In genomic region chr4:71094201-71094600, GRCh38 we compare ENCODE assay signal across 14 cellular contexts.
DNase-seq lines count a peak whose midpoint lies in the region; ATAC-seq and TF ChIP-seq lines count a peak whose summit lies in the region.
"Had no signal": no experiment of that assay in that cellular context is flagged by ENCODE, and none has a peak within 500 bp of the region (broad histone marks: within the 10 kb centered on the region; RNA-seq: fewer than 3 reads in every experiment).

No MANE protein-coding gene starts in this region.

- H3K36me3 ChIP-seq in heart left ventricle (no peaks in the 10 kb centered on the region), neural progenitor cell (no peaks in the 10 kb centered on the region), mesenchymal stem cell (ENCODE audit: control insufficient read depth in 1 of 2, insufficient read depth in 2 of 2, low read depth in 1 of 2, low read length in 2 of 2) (no peaks in the 10 kb centered on the region)
- H3K36me3 ChIP-seq: BLaER1 treated with 17β-estradiol and CSF1 and Interleukin-3, amounts not matched to agents 10 nM and 100 nM had no signal

- H3K23ac ChIP-seq in mesenchymal stem cell (ENCODE audit: low read length in 2 of 2), result no peak overlapping the region

- TF ChIP-seq CTCF in heart left ventricle (IDR thresholded peaks at IDR 0.05), result no peak
- no peak for TF ChIP-seq CTCF in neural progenitor cell (IDR thresholded peaks at IDR 0.05)
- TF ChIP-seq CTCF in lower leg skin (IDR thresholded peaks at IDR 0.05), result no peak

- no peak overlapping the region for H3K27ac Mint-ChIP-seq in neural progenitor cell
- H3K27ac Mint-ChIP-seq: CD4-positive, CD25-positive, alpha-beta regulatory T cell had no signal

- peak overlapping the region in 2 of 12 donors; percentile 13 to 18 for H3K27ac ChIP-seq in heart left ventricle
- H3K27ac ChIP-seq in right cardiac atrium (ENCODE audit: low read length), result no peak overlapping the region
- no peak overlapping the region for H3K27ac ChIP-seq in neural progenitor cell
- no peak overlapping the region for H3K27ac ChIP-seq in mesenchymal stem cell (ENCODE audit: low read length, poor library complexity, severe bottlenecking)
- H3K27ac ChIP-seq: BLaER1 treated with 17β-estradiol and CSF1 and Interleukin-3, amounts not matched to agents 10 nM and 100 nM; GM23248 had no signal

- no peak overlapping the region for H2BK120ac ChIP-seq in mesenchymal stem cell (ENCODE audit: low read depth, low read length)

- H3K36me3 Mint-ChIP-seq in neural progenitor cell, result no peaks in the 10 kb centered on the region
- H3K36me3 Mint-ChIP-seq: CD4-positive, CD25-positive, alpha-beta regulatory T cell had no signal

- no peaks in the 10 kb centered on the region for H3F3A ChIP-seq in neural progenitor cell (ENCODE audit: low read depth)

- H3K9me3 ChIP-seq in heart left ventricle (peaks cover 0 to 3% (median 0%) of the 10 kb centered on the region in 12 donors), right cardiac atrium (ENCODE audit: control insufficient read depth, low read length) (no peaks in the 10 kb centered on the region), neural progenitor cell (ENCODE audit: low read depth) (no peaks in the 10 kb centered on the region), mesenchymal stem cell (ENCODE audit: control insufficient read depth, low read length) (no peaks in the 10 kb centered on the region)

- peaks cover 2% of the 10 kb centered on the region for H3K27me3 Mint-ChIP-seq in neural progenitor cell (ENCODE audit: insufficient read depth, low read depth)

- no peak overlapping the region for H4K91ac ChIP-seq in mesenchymal stem cell (ENCODE audit: low read length)

- ATAC-seq in heart left ventricle (peak in 3 of 4 donors; percentile 60 to 80 (median 61)), right cardiac atrium (no peak)

- intact Hi-C loops in heart left ventricle (cut with DNase I) (no loop called here), right cardiac atrium (cut with DNase I) (no loop called here), lower leg skin (cut with DNase I; ENCODE audit: low total_unique reads) (no loop called here)

- no peak overlapping the region for H3K4me2 ChIP-seq in neural progenitor cell
- no peak overlapping the region for H3K4me2 ChIP-seq in mesenchymal stem cell (ENCODE audit: low read length, poor library complexity, severe bottlenecking)
- H3K4me2 ChIP-seq: BLaER1 treated with 17β-estradiol and CSF1 and Interleukin-3, amounts not matched to agents 10 nM and 100 nM had no signal

- H3K18ac ChIP-seq in mesenchymal stem cell (ENCODE audit: low read depth in 1 of 2, low read length in 2 of 2), result no peak overlapping the region

- H3K4ac ChIP-seq in mesenchymal stem cell (ENCODE audit: low read depth in 1 of 2, low read length in 2 of 2), result no peak overlapping the region

- no peak overlapping the region for H2BK15ac ChIP-seq in mesenchymal stem cell (ENCODE audit: low read depth, poor library complexity, severe bottlenecking)

- DNase-seq in heart left ventricle (no peak), right cardiac atrium (no peak), cerebellar cortex (ENCODE audit: low spot score) (peak; percentile 48), neural progenitor cell (ENCODE audit: low spot score) (no peak), lower leg skin (ENCODE audit: low spot score in 2 of 2) (no peak), mesenchymal stem cell (no peak), NOMO-1 treated with DMSO at 0.1 percent for 48 hours (lab: John Stamatoyannopoulos, UW; ENCODE audit: unreplicated experiment) (no peak)
- DNase-seq: ACHN; Calu3; CD4-positive, CD25-positive, alpha-beta regulatory T cell; DMS 273 treated with DMSO at 0.1 percent for 48 hours; GM23248; H7 had no signal

- H4K20me1 ChIP-seq in neural progenitor cell (ENCODE audit: low read depth), result no peaks in the 10 kb centered on the region
- H4K20me1 ChIP-seq: BLaER1 treated with 17β-estradiol and CSF1 and Interleukin-3, amounts not matched to agents 10 nM and 100 nM had no signal

- H2BK12ac ChIP-seq in mesenchymal stem cell (ENCODE audit: low read length in 2 of 2), result no peak overlapping the region

- no peaks in the 10 kb centered on the region for H3K4me1 Mint-ChIP-seq in neural progenitor cell

- H2AK5ac ChIP-seq in mesenchymal stem cell (ENCODE audit: low read length, severe bottlenecking), result no peak overlapping the region

- H3K4me3 ChIP-seq in heart left ventricle, result no peak overlapping the region
- H3K4me3 ChIP-seq in right cardiac atrium (ENCODE audit: low read length), result no peak overlapping the region
- no peak overlapping the region for H3K4me3 ChIP-seq in neural progenitor cell
- H3K4me3 ChIP-seq in lower leg skin (ENCODE audit: low read depth, poor library complexity, severe bottlenecking), result no peak overlapping the region
- no peak overlapping the region for H3K4me3 ChIP-seq in mesenchymal stem cell (ENCODE audit: insufficient read depth in 1 of 2, low read depth in 1 of 2, low read length in 2 of 2)
- H3K4me3 ChIP-seq: BLaER1 treated with 17β-estradiol and CSF1 and Interleukin-3, amounts not matched to agents 10 nM and 100 nM; GM23248 had no signal

- TF ChIP-seq POLR2A in heart left ventricle (IDR thresholded peaks at IDR 0.05) (no peak), lower leg skin (IDR thresholded peaks at IDR 0.05) (no peak)

- no peak overlapping the region for H2BK5ac ChIP-seq in mesenchymal stem cell (ENCODE audit: low read depth, low read length, poor library complexity, severe bottlenecking)

- H3K9ac ChIP-seq in neural progenitor cell (no peak overlapping the region), mesenchymal stem cell (ENCODE audit: low read length) (no peak overlapping the region)
- H3K9ac ChIP-seq: BLaER1 treated with 17β-estradiol and CSF1 and Interleukin-3, amounts not matched to agents 10 nM and 100 nM; GM23248 had no signal

- H3K79me1 ChIP-seq in mesenchymal stem cell (replicated peaks; ENCODE audit: low read length, poor library complexity, severe bottlenecking), result no peaks in the 10 kb centered on the region

- H3K9me3 Mint-ChIP-seq in neural progenitor cell, result peaks cover 11% of the 10 kb centered on the region

- no peaks in the 10 kb centered on the region for H3K79me2 ChIP-seq in neural progenitor cell (ENCODE audit: low read depth)

- H3K4me1 ChIP-seq in heart left ventricle, result peaks cover 0 to 12% (median 0%) of the 10 kb centered on the region in 12 donors
- H3K4me1 ChIP-seq in right cardiac atrium (ENCODE audit: control insufficient read depth, insufficient read depth, low read length), result no peaks in the 10 kb centered on the region
- H3K4me1 ChIP-seq in neural progenitor cell, result peaks cover 22% of the 10 kb centered on the region
- H3K4me1 ChIP-seq in mesenchymal stem cell (ENCODE audit: control insufficient read depth, insufficient read depth, low read depth, low read length), result no peaks in the 10 kb centered on the region
- H3K4me1 ChIP-seq: BLaER1 treated with 17β-estradiol and CSF1 and Interleukin-3, amounts not matched to agents 10 nM and 100 nM had no signal

- no peak overlapping the region for H3K14ac ChIP-seq in mesenchymal stem cell (ENCODE audit: low read length in 2 of 2)

- H4K8ac ChIP-seq in mesenchymal stem cell (ENCODE audit: low read length), result no peak overlapping the region

- H3K27me3 ChIP-seq in heart left ventricle, result no peaks in the 10 kb centered on the region
- H3K27me3 ChIP-seq in right cardiac atrium (ENCODE audit: control insufficient read depth, insufficient read depth), result no peaks in the 10 kb centered on the region
- no peaks in the 10 kb centered on the region for H3K27me3 ChIP-seq in neural progenitor cell
- no peaks in the 10 kb centered on the region for H3K27me3 ChIP-seq in mesenchymal stem cell (ENCODE audit: control insufficient read depth in 1 of 2, insufficient read depth in 1 of 2, low read length in 2 of 2)
- H3K27me3 ChIP-seq: BLaER1 treated with 17β-estradiol and CSF1 and Interleukin-3, amounts not matched to agents 10 nM and 100 nM had no signal

- H2AFZ ChIP-seq in neural progenitor cell (replicated peaks), result peak overlapping the region; percentile 34
- H2AFZ ChIP-seq in mesenchymal stem cell (ENCODE audit: low read depth, low read length), result no peak overlapping the region
- H2AFZ ChIP-seq: GM23248 had no signal

- H3K4me3 Mint-ChIP-seq in neural progenitor cell, result no peak overlapping the region
- H3K4me3 Mint-ChIP-seq: CD4-positive, CD25-positive, alpha-beta regulatory T cell had no signal

Comparison
In these comparisons a context has a peak if more than half of its experiments do, and no peak if none do; other contexts are left out.
1. ATAC-seq: peak in heart left ventricle (3 of 4); none in right cardiac atrium (0 of 2).